Comparison of ENCODE assay signal across 12 cellular contexts in the genomic region with DNA sequence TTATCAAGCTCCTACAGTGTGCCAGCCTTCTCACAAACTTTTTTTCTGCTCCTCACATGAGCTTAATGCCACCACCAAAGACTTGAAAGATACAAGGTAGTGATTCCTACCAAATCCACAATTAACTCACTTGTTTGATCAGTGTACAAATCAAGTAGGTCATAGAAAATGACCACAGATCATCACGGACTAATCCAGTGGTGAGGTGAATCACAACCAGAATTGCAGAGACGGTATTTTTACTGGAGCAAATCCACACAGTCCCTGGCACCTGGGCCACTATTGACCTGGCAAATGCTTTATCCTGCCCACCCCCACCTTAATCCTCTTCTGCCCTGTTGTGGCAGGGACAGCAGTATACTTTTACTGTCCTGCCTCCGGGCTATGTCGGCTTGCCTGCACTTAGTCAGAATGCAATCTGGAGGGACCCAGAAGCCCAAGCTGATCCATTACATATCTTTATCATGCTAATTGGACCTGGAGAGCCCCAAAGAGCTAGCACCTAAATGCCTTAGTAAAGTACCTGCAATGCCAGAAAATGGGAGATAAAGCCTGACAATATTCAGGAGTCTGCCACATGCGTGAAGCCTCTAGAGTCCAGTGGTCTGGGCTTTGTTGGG.
DNase-seq lines count a peak whose midpoint lies in the region; ATAC-seq and TF ChIP-seq lines count a peak whose summit lies in the region.
"Had no signal": no experiment of that assay in that cellular context is flagged by ENCODE, and none has a peak within 500 bp of the region (broad histone marks: within the 10 kb centered on the region; RNA-seq: fewer than 3 reads in every experiment).

No MANE protein-coding gene starts in this region.

- no peaks in the 10 kb centered on the region for H3K27me3 ChIP-seq in cardiac muscle cell
- no peaks in the 10 kb centered on the region for H3K27me3 ChIP-seq in esophagus muscularis mucosa

- H3K36me3 ChIP-seq in cardiac muscle cell = no peaks in the 10 kb centered on the region
- peaks cover 39% of the 10 kb centered on the region for H3K36me3 ChIP-seq in OCI-LY7 (ENCODE audit: insufficient read depth, low read length)
- no peaks in the 10 kb centered on the region for H3K36me3 ChIP-seq in esophagus muscularis mucosa

- H3K4me3 ChIP-seq in cardiac muscle cell (no peak overlapping the region), OCI-LY7 (ENCODE audit: low read depth, low read length, poor library complexity, severe bottlenecking) (peak overlapping the region; percentile 61), esophagus muscularis mucosa (no peak overlapping the region)

- no peaks in the 10 kb centered on the region for H3K9me2 ChIP-seq in OCI-LY7 (ENCODE audit: insufficient read depth, low read length)

- no peak for TF ChIP-seq EP300 in esophagus muscularis mucosa (IDR thresholded peaks at IDR 0.05)

- BruUV-seq in OCI-LY7 (replicated peaks; lab: Mats Ljungman, UMichigan) = no TSS peak

- H4K20me1 ChIP-seq in OCI-LY7 (ENCODE audit: insufficient read depth, low read length) = no peaks in the 10 kb centered on the region

- peak overlapping the region; percentile 9; the same call in 1 of the 2 replicates for H2AFZ ChIP-seq in OCI-LY7 (ENCODE audit: low read length)

- intact Hi-C loops in left ventricle myocardium superior (cut with micrococcal nuclease) (loop anchor here (10.0 kb wide), 1 partner anchor 95 kb away; no protein-coding TSS in a partner anchor), OCI-LY7 (cut with micrococcal nuclease; ENCODE audit: unreplicated experiment) (loop anchor here (2.0 kb wide), 1 partner anchor 45 kb away; no protein-coding TSS in a partner anchor), esophagus muscularis mucosa (cut with DNase I) (loop anchor here (2.0 kb wide), 1 partner anchor 89 kb away; no protein-coding TSS in a partner anchor)

- ATAC-seq in left ventricle myocardium superior = no peak
- no peak for ATAC-seq in GM21515 (IDR thresholded peaks at IDR 0.05; ENCODE audit: unreplicated experiment)

- peaks cover 26% of the 10 kb centered on the region; the same call in 1 of the 2 replicates for H3K79me2 ChIP-seq in OCI-LY7 (ENCODE audit: insufficient read depth, low read depth, low read length)

- peaks cover 6% of the 10 kb centered on the region for H3K4me1 ChIP-seq in cardiac muscle cell (ENCODE audit: low read depth)
- peaks cover 60% of the 10 kb centered on the region for H3K4me1 ChIP-seq in OCI-LY7 (ENCODE audit: insufficient read depth, low read length, poor library complexity, severe bottlenecking)
- no peaks in the 10 kb centered on the region for H3K4me1 ChIP-seq in esophagus muscularis mucosa

- CTCF ChIA-PET in OCI-LY7 (lab: Charles Lee; ENCODE audit: unreplicated experiment) = interaction anchor here (0.9 to 3.2 kb wide), 7 partner anchors 9 to 112 kb away, joined by 4 to 20 read pairs (median 7); no protein-coding TSS in a partner anchor

- H3K9me3 ChIP-seq in cardiac muscle cell (ENCODE audit: low read depth) (no peaks in the 10 kb centered on the region), OCI-LY7 (ENCODE audit: low read length) (peaks cover 48% of the 10 kb centered on the region), esophagus muscularis mucosa (peaks cover 0 to 3% (median 0%) of the 10 kb centered on the region in 4 donors)

- POLR2A ChIA-PET in OCI-LY7 (lab: Charles Lee) = interaction anchor here (1.0 to 7.7 kb wide), 11 partner anchors 11 to 84 kb away, joined by 3 to 196 read pairs (median 6); a partner anchor contains a TSS

- H3K27ac ChIP-seq in cardiac muscle cell (peak overlapping the region; percentile 40), OCI-LY7 (ENCODE audit: low read depth, low read length, poor library complexity, severe bottlenecking) (peak overlapping the region; percentile 92), esophagus muscularis mucosa (replicated peaks in 1 of 4) (no peak overlapping the region)

- 86% methylated on average over 5 of the region's 5 CpGs for WGBS in esophagus muscularis mucosa

- DNase-seq in cardiac muscle cell (ENCODE audit: low read depth in 1 of 2, low spot score in 1 of 2) (no peak), left ventricle myocardium superior (no peak), OCI-LY7 (ENCODE audit: low spot score) (no peak), esophagus muscularis mucosa (ENCODE audit: extremely low spot score) (peak; percentile 66), epidermal melanocyte (ENCODE audit: insufficient read length, low spot score) (no peak), putamen (ENCODE audit: low spot score) (no peak), NCI-H2107 (lab: John Stamatoyannopoulos, UW) (no peak)
- DNase-seq: activated effector memory CD4-positive, alpha-beta T cell treated with anti-CD3 and anti-CD28 coated beads, Interleukin-2, amount 50 U/mL, for 16 hours; NCI-H2081 treated with DMSO at 0.1 percent for 48 hours; posterior cingulate gyrus; stimulated activated naive B cell treated with anti-CD40 and anti-IgM and Interleukin-4, amounts not matched to agents 10 μg/mL and 1 μg/mL and 100 μg/mL, for 72 hours had no signal

- H3K4me2 ChIP-seq in OCI-LY7 (ENCODE audit: low read length) = peak overlapping the region; percentile 78

- TF ChIP-seq CTCF in cardiac muscle cell (IDR thresholded peaks at IDR 0.05; ENCODE audit: low read depth, low read length) (no peak), OCI-LY7 (conservative IDR thresholded peaks at IDR 0.05; ENCODE audit: low read length) (no peak), esophagus muscularis mucosa (IDR thresholded peaks at IDR 0.05) (no peak)

- no peak for TF ChIP-seq POLR2A in esophagus muscularis mucosa (IDR thresholded peaks at IDR 0.05; ENCODE audit: low read depth)

Comparison
In these comparisons a context has a peak if more than half of its experiments do, and no peak if none do; other contexts are left out.
1. H3K27ac ChIP-seq: peak in cardiac muscle cell (single experiment) and OCI-LY7 (single experiment); none in esophagus muscularis mucosa (0 of 4).